ENCODE assay signal across 28 cellular contexts in the genomic region with DNA sequence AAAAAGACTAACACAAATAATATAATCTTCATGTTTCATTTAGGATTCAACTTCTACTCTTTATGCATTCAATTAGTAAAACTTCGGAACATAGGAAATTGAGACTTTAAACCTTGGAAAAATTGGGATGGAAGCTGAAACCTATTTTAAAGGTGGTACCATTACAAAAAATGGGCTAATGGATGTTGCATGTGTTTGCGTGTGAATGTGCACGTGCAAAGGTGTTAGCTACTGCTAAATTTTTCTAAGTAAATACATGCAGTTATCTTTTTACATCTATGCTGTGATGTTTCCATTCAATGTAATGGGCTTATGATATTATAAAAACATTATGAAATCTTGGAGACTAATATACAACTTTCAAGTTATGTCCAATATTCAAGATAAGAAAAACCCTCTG.
"Had no signal": no experiment of that assay in that cellular context is flagged by ENCODE, and none has a peak within 500 bp of the region (broad histone marks: within the 10 kb centered on the region; RNA-seq: fewer than 3 reads in every experiment).

No MANE protein-coding gene starts in this region.

- H3K27me3 ChIP-seq: neural progenitor cell, ovary, spleen, suprapubic skin, testis, tibial artery, transverse colon, vagina had no signal

- H3K9ac ChIP-seq: neural progenitor cell, parathyroid adenoma had no signal

- H3K27ac ChIP-seq: neural progenitor cell, ovary, parathyroid adenoma, psoas muscle, skin epidermis, spleen, suprapubic skin, testis, tibial artery, transverse colon, vagina had no signal

- DNase-seq: natural killer cell; occipital lobe; ovary; posterior cingulate gyrus; psoas muscle; right cardiac atrium; spleen; stimulated activated CD4-positive, alpha-beta T cell treated with anti-CD3 and anti-CD28 coated beads, Interleukin-12 subunit alpha, Interleukin-12 subunit beta, amount 100 ng/mL, for 4 hours; stimulated activated CD4-positive, alpha-beta T cell treated with anti-CD3 and anti-CD28 coated beads, Interleukin-1b, Interleukin-23, amount 100 ng/mL, for 48 hours; stimulated activated CD4-positive, alpha-beta T cell treated with anti-CD3 and anti-CD28 coated beads, Interleukin-4, amount 100 ng/mL, for 1 hour; stimulated activated CD4-positive, alpha-beta T cell treated with anti-CD3 and anti-CD28 coated beads, Interleukin-4, amount 100 ng/mL, for 4 hours; stimulated activated CD8-positive, alpha-beta memory T cell treated with anti-CD3 and anti-CD28 coated beads, Interleukin-4, amount 100 ng/mL, for 48 hours; stimulated activated naive CD4-positive, alpha-beta T cell; stimulated activated naive CD8-positive, alpha-beta T cell treated with anti-CD3 and anti-CD28 coated beads, Interleukin-15, amount 100 ng/mL, for 72 hours; stimulated activated naive CD8-positive, alpha-beta T cell treated with anti-CD3 and anti-CD28 coated beads, Interleukin-15, Interleukin-2, amounts not matched to agents 100 U/mL and 50 U/mL, for 24 hours; substantia nigra; testis; tibial artery; transverse colon had no signal

- H2AFZ ChIP-seq: neural progenitor cell, parathyroid adenoma had no signal

- H3K79me2 ChIP-seq: parathyroid adenoma had no signal

- H3K4me3 ChIP-seq: neural progenitor cell, ovary, psoas muscle, skin epidermis, smooth muscle cell, spleen, suprapubic skin, testis, tibial artery, transverse colon, vagina had no signal

- FAIRE-seq: urothelium cell line had no signal

- ATAC-seq: natural killer cell; psoas muscle; right cardiac atrium; sciatic nerve; stimulated activated memory B cell treated with anti-CD40 and anti-IgM and Interleukin-4, amounts not matched to agents 10 μg/mL and 1 μg/mL and 100 μg/mL, for 72 hours; stimulated activated naive CD8-positive, alpha-beta T cell treated with anti-CD3 and anti-CD28 coated beads, Interleukin-15, amount 100 ng/mL, for 72 hours; stimulated activated naive CD8-positive, alpha-beta T cell treated with anti-CD3 and anti-CD28 coated beads, Interleukin-15, Interleukin-2, amounts not matched to agents 100 U/mL and 50 U/mL, for 24 hours had no signal

- H3K4me2 ChIP-seq: neural progenitor cell, smooth muscle cell had no signal

- H3K9me3 ChIP-seq: ovary, psoas muscle, suprapubic skin, testis, tibial artery, transverse colon, vagina had no signal

- H3K4me1 ChIP-seq: neural progenitor cell, parathyroid adenoma, psoas muscle, spleen, suprapubic skin, testis, tibial artery, transverse colon, vagina had no signal

- H3K36me3 ChIP-seq: neural progenitor cell, ovary, spleen, suprapubic skin, tibial artery, transverse colon, vagina had no signal
